In the genomic region with DNA sequence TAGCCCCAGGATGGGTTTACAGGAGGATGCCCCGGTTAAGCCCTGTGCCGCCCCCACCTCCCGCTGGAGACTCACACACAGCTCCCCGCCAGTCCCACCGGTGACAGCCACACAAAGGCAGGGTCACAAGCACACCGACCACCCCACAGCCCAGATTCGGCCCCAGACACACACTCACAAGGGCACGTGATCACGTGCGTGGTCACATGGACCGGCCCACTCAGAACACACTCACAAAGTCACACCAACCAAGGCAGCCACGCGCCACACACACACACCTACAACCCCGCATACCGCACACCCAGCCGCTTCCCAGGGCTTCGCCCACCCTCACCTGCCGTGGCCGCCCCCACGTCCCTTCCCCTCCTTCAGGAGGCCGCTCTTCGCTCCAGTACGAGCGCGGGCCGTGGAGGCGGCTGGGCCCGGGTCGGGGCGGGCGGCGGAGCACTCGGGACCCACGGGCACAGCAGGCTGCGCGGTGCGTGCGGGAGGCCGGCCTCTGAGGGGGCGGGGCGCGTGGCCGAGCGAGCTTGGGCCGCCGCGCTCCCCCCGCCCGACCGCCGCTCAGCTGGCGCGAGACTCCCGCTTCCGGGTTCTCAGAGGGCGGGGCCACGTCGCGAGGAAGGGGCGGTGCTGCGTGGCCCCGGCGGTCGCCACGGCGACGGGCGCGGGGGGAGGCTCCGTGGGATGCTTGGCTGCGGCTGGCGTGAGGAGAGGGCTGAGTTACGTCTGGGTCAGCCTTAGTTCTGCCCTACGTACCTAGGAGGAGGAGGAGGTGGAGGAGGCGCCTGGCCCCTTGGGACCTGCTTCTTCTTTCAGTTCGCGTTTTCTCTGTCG, we compare ENCODE assay signal across 1 cellular context.
A peak's percentile ranks its signal among the peaks of the same experiment; 100 is the strongest.
TF ChIP-seq lines count a peak whose summit lies in the region.

A gene with protein sequence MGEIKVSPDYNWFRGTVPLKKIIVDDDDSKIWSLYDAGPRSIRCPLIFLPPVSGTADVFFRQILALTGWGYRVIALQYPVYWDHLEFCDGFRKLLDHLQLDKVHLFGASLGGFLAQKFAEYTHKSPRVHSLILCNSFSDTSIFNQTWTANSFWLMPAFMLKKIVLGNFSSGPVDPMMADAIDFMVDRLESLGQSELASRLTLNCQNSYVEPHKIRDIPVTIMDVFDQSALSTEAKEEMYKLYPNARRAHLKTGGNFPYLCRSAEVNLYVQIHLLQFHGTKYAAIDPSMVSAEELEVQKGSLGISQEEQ (minus strand): TSS at position 584 of the 837 bp plus-strand sequence. CDS start 6,345 bp downstream, outside the sequence.

TF ChIP-seq in K562, 482 proteins besides CTCF, POLR2A, EP300 and RAD21 (continued from another document and continues in another):
- TF ChIP-seq ZNF699 (CRISPR knock-in tag; IDR thresholded peaks at IDR 0.05; ENCODE audit: insufficient replicate concordance) = no peak
- peak; percentile 85 for TF ChIP-seq SP1 (CRISPR knock-in tag; IDR thresholded peaks at IDR 0.05)
- TF ChIP-seq NR2F6 (CRISPR knock-in tag; IDR thresholded peaks at IDR 0.05) = no peak
- TF ChIP-seq FOS (IDR thresholded peaks at IDR 0.05; ENCODE audit: extremely low read depth, insufficient read length) = peak; percentile 2
- TF ChIP-seq, protein P1, sequence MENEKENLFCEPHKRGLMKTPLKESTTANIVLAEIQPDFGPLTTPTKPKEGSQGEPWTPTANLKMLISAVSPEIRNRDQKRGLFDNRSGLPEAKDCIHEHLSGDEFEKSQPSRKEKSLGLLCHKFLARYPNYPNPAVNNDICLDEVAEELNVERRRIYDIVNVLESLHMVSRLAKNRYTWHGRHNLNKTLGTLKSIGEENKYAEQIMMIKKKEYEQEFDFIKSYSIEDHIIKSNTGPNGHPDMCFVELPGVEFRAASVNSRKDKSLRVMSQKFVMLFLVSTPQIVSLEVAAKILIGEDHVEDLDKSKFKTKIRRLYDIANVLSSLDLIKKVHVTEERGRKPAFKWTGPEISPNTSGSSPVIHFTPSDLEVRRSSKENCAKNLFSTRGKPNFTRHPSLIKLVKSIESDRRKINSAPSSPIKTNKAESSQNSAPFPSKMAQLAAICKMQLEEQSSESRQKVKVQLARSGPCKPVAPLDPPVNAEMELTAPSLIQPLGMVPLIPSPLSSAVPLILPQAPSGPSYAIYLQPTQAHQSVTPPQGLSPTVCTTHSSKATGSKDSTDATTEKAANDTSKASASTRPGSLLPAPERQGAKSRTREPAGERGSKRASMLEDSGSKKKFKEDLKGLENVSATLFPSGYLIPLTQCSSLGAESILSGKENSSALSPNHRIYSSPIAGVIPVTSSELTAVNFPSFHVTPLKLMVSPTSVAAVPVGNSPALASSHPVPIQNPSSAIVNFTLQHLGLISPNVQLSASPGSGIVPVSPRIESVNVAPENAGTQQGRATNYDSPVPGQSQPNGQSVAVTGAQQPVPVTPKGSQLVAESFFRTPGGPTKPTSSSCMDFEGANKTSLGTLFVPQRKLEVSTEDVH (IDR thresholded peaks at IDR 0.05; ENCODE audit: low read depth, partially characterized antibody) = peak; percentile 28
- no peak for TF ChIP-seq RUNX1 (IDR thresholded peaks at IDR 0.05; ENCODE audit: low read depth)
- no peak for TF ChIP-seq SRSF9 (IDR thresholded peaks at IDR 0.05; ENCODE audit: borderline replicate concordance, low read depth, low read length)
- TF ChIP-seq RBM25 (IDR thresholded peaks at IDR 0.05; ENCODE audit: low read depth, low read length, severe bottlenecking) = peak; percentile 80
- no peak for TF ChIP-seq CHCHD3 (CRISPR knock-in tag; IDR thresholded peaks at IDR 0.05)
- TF ChIP-seq, protein P2, sequence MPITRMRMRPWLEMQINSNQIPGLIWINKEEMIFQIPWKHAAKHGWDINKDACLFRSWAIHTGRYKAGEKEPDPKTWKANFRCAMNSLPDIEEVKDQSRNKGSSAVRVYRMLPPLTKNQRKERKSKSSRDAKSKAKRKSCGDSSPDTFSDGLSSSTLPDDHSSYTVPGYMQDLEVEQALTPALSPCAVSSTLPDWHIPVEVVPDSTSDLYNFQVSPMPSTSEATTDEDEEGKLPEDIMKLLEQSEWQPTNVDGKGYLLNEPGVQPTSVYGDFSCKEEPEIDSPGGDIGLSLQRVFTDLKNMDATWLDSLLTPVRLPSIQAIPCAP (CRISPR knock-in tag; IDR thresholded peaks at IDR 0.05; ENCODE audit: borderline replicate concordance) = no peak
- no peak for TF ChIP-seq ZFP1 (CRISPR knock-in tag; IDR thresholded peaks at IDR 0.05)
- TF ChIP-seq, protein P3, sequence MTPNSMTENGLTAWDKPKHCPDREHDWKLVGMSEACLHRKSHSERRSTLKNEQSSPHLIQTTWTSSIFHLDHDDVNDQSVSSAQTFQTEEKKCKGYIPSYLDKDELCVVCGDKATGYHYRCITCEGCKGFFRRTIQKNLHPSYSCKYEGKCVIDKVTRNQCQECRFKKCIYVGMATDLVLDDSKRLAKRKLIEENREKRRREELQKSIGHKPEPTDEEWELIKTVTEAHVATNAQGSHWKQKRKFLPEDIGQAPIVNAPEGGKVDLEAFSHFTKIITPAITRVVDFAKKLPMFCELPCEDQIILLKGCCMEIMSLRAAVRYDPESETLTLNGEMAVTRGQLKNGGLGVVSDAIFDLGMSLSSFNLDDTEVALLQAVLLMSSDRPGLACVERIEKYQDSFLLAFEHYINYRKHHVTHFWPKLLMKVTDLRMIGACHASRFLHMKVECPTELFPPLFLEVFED (CRISPR knock-in tag; conservative IDR thresholded peaks at IDR 0.05) = peak; percentile 53; the same call in 1 of the 2 replicates
- TF ChIP-seq, protein P4, sequence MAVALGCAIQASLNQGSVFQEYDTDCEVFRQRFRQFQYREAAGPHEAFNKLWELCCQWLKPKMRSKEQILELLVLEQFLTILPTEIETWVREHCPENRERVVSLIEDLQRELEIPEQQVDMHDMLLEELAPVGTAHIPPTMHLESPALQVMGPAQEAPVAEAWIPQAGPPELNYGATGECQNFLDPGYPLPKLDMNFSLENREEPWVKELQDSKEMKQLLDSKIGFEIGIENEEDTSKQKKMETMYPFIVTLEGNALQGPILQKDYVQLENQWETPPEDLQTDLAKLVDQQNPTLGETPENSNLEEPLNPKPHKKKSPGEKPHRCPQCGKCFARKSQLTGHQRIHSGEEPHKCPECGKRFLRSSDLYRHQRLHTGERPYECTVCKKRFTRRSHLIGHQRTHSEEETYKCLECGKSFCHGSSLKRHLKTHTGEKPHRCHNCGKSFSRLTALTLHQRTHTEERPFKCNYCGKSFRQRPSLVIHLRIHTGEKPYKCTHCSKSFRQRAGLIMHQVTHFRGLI (CRISPR knock-in tag; IDR thresholded peaks at IDR 0.05) = no peak
- 0 out of 2 replicates have a peak, but pooled peaks have one; percentile 38 for TF ChIP-seq SMARCA4 (IDR thresholded peaks at IDR 0.05)
- TF ChIP-seq, protein P5, sequence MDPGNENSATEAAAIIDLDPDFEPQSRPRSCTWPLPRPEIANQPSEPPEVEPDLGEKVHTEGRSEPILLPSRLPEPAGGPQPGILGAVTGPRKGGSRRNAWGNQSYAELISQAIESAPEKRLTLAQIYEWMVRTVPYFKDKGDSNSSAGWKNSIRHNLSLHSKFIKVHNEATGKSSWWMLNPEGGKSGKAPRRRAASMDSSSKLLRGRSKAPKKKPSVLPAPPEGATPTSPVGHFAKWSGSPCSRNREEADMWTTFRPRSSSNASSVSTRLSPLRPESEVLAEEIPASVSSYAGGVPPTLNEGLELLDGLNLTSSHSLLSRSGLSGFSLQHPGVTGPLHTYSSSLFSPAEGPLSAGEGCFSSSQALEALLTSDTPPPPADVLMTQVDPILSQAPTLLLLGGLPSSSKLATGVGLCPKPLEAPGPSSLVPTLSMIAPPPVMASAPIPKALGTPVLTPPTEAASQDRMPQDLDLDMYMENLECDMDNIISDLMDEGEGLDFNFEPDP (CRISPR knock-in tag; IDR thresholded peaks at IDR 0.05) = no peak
- peak; percentile 79 for TF ChIP-seq TBP (optimal IDR thresholded peaks at IDR 0.05; ENCODE audit: low read depth, low read length)
- TF ChIP-seq ZNF23 (CRISPR knock-in tag; IDR thresholded peaks at IDR 0.05) = no peak
- TF ChIP-seq NFE2 (IDR thresholded peaks at IDR 0.05; ENCODE audit: low read depth) = no peak
- TF ChIP-seq, protein P6, sequence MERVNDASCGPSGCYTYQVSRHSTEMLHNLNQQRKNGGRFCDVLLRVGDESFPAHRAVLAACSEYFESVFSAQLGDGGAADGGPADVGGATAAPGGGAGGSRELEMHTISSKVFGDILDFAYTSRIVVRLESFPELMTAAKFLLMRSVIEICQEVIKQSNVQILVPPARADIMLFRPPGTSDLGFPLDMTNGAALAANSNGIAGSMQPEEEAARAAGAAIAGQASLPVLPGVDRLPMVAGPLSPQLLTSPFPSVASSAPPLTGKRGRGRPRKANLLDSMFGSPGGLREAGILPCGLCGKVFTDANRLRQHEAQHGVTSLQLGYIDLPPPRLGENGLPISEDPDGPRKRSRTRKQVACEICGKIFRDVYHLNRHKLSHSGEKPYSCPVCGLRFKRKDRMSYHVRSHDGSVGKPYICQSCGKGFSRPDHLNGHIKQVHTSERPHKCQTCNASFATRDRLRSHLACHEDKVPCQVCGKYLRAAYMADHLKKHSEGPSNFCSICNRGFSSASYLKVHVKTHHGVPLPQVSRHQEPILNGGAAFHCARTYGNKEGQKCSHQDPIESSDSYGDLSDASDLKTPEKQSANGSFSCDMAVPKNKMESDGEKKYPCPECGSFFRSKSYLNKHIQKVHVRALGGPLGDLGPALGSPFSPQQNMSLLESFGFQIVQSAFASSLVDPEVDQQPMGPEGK (CRISPR knock-in tag; IDR thresholded peaks at IDR 0.05; ENCODE audit: borderline replicate concordance) = no peak
- TF ChIP-seq, protein P7, sequence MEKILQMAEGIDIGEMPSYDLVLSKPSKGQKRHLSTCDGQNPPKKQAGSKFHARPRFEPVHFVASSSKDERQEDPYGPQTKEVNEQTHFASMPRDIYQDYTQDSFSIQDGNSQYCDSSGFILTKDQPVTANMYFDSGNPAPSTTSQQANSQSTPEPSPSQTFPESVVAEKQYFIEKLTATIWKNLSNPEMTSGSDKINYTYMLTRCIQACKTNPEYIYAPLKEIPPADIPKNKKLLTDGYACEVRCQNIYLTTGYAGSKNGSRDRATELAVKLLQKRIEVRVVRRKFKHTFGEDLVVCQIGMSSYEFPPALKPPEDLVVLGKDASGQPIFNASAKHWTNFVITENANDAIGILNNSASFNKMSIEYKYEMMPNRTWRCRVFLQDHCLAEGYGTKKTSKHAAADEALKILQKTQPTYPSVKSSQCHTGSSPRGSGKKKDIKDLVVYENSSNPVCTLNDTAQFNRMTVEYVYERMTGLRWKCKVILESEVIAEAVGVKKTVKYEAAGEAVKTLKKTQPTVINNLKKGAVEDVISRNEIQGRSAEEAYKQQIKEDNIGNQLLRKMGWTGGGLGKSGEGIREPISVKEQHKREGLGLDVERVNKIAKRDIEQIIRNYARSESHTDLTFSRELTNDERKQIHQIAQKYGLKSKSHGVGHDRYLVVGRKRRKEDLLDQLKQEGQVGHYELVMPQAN (IDR thresholded peaks at IDR 0.05; ENCODE audit: borderline replicate concordance) = peak; percentile 96
- TF ChIP-seq BACH1 (tag; IDR thresholded peaks at IDR 0.05) = no peak
- TF ChIP-seq ZKSCAN1 (IDR thresholded peaks at IDR 0.05; ENCODE audit: low read depth, low read length) = no peak
- peak; percentile 45; the same call in 1 of the 2 replicates for TF ChIP-seq FOXJ2 (tag; IDR thresholded peaks at IDR 0.05)
- TF ChIP-seq, protein P8, sequence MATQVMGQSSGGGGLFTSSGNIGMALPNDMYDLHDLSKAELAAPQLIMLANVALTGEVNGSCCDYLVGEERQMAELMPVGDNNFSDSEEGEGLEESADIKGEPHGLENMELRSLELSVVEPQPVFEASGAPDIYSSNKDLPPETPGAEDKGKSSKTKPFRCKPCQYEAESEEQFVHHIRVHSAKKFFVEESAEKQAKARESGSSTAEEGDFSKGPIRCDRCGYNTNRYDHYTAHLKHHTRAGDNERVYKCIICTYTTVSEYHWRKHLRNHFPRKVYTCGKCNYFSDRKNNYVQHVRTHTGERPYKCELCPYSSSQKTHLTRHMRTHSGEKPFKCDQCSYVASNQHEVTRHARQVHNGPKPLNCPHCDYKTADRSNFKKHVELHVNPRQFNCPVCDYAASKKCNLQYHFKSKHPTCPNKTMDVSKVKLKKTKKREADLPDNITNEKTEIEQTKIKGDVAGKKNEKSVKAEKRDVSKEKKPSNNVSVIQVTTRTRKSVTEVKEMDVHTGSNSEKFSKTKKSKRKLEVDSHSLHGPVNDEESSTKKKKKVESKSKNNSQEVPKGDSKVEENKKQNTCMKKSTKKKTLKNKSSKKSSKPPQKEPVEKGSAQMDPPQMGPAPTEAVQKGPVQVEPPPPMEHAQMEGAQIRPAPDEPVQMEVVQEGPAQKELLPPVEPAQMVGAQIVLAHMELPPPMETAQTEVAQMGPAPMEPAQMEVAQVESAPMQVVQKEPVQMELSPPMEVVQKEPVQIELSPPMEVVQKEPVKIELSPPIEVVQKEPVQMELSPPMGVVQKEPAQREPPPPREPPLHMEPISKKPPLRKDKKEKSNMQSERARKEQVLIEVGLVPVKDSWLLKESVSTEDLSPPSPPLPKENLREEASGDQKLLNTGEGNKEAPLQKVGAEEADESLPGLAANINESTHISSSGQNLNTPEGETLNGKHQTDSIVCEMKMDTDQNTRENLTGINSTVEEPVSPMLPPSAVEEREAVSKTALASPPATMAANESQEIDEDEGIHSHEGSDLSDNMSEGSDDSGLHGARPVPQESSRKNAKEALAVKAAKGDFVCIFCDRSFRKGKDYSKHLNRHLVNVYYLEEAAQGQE (CRISPR knock-in tag; IDR thresholded peaks at IDR 0.05; ENCODE audit: low read depth) = peak; percentile 55; the same call in 1 of the 2 replicates
- TF ChIP-seq CBX2 (IDR thresholded peaks at IDR 0.05; ENCODE audit: insufficient read depth, low read length, poor library complexity, severe bottlenecking) = no peak
- TF ChIP-seq PRPF4 (IDR thresholded peaks at IDR 0.05; ENCODE audit: insufficient read depth, low read depth, low read length, poor library complexity, severe bottlenecking) = no peak
- no peak for TF ChIP-seq ZNF41 (CRISPR knock-in tag; conservative IDR thresholded peaks at IDR 0.05)
- no peak; the same call in 1 of the 2 replicates for TF ChIP-seq MTA2 (IDR thresholded peaks at IDR 0.05; ENCODE audit: low read depth)
- no peak for TF ChIP-seq NFXL1 (CRISPR knock-in tag; IDR thresholded peaks at IDR 0.05)
- no peak for TF ChIP-seq ZNF24 (IDR thresholded peaks at IDR 0.05)
- peak; percentile 92 for TF ChIP-seq BMI1 (IDR thresholded peaks at IDR 0.05; ENCODE audit: low read length)
- TF ChIP-seq, protein P9, sequence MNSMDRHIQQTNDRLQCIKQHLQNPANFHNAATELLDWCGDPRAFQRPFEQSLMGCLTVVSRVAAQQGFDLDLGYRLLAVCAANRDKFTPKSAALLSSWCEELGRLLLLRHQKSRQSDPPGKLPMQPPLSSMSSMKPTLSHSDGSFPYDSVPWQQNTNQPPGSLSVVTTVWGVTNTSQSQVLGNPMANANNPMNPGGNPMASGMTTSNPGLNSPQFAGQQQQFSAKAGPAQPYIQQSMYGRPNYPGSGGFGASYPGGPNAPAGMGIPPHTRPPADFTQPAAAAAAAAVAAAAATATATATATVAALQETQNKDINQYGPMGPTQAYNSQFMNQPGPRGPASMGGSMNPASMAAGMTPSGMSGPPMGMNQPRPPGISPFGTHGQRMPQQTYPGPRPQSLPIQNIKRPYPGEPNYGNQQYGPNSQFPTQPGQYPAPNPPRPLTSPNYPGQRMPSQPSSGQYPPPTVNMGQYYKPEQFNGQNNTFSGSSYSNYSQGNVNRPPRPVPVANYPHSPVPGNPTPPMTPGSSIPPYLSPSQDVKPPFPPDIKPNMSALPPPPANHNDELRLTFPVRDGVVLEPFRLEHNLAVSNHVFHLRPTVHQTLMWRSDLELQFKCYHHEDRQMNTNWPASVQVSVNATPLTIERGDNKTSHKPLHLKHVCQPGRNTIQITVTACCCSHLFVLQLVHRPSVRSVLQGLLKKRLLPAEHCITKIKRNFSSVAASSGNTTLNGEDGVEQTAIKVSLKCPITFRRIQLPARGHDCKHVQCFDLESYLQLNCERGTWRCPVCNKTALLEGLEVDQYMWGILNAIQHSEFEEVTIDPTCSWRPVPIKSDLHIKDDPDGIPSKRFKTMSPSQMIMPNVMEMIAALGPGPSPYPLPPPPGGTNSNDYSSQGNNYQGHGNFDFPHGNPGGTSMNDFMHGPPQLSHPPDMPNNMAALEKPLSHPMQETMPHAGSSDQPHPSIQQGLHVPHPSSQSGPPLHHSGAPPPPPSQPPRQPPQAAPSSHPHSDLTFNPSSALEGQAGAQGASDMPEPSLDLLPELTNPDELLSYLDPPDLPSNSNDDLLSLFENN (IDR thresholded peaks at IDR 0.05; ENCODE audit: low read depth in 2 of 2, low read length in 2 of 2) = peak in 1 of 2 experiments; percentile 48; a peak in 1 of 4 replicates
- TF ChIP-seq CBFA2T2 (conservative IDR thresholded peaks at IDR 0.05) = peak; percentile 81
